In the genomic region with DNA sequence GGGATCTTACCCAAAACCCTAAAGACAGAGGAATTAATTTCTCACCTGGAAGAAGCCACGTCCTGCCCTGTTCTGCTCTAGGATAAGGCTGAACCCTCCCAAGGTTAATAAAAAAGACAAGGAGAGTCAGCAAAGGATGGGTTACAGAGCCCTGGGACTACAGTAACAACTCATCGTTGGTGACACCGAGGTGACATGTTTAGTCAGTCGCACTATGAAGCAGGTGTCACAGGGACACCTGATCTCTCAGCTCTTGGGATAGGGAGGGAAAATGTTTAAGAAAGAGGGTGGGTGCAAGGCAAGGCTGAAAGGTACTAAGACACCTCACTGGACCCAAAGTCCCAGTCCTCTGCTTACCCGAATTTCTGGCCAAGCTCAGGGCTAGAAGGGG, we compare ENCODE assay signal across 8 cellular contexts. TPM values are rescaled to one million over a fixed set of nuclear protein-coding genes. Genes with fewer than 3 reads are reported as not detected.
A peak's percentile ranks its signal among the peaks of the same experiment; 100 is the strongest.
DNase-seq lines count a peak whose midpoint lies in the region; ATAC-seq and TF ChIP-seq lines count a peak whose summit lies in the region.

No MANE protein-coding gene starts in this region.

- H3K4me1 Mint-ChIP-seq in activated naive CD4-positive, alpha-beta T cell treated with anti-CD3 and anti-CD28 coated beads, Interleukin-2, amount 10 ng/mL, durations not matched to agents 7 days and 5 days: peaks cover 3% of the 10 kb centered on the region

- peak overlapping the region; percentile 62 for H3K4me3 Mint-ChIP-seq in activated naive CD4-positive, alpha-beta T cell treated with anti-CD3 and anti-CD28 coated beads, Interleukin-2, amount 10 ng/mL, durations not matched to agents 7 days and 5 days

- H3K27ac ChIP-seq in coronary artery (peak overlapping the region; percentile 91 to 95), mucosa of rectum (ENCODE audit: low read depth in 2 of 2, low read length in 2 of 2) (peak overlapping the region; percentile 32 to 59), vagina (peak overlapping the region; percentile 86)

- H3K36me3 ChIP-seq in mucosa of rectum (ENCODE audit: control insufficient read depth in 2 of 2, insufficient read depth in 2 of 2, low read length in 2 of 2) (no peaks in the 10 kb centered on the region), vagina (no peaks in the 10 kb centered on the region)

- peaks cover 3 to 21% of the 10 kb centered on the region in 2 donors for H3K4me1 ChIP-seq in mucosa of rectum (ENCODE audit: control insufficient read depth in 2 of 2, insufficient read depth in 2 of 2, low read length in 2 of 2)
- peaks cover 39% of the 10 kb centered on the region for H3K4me1 ChIP-seq in vagina

- no peaks in the 10 kb centered on the region for H3K9me3 ChIP-seq in mucosa of rectum (ENCODE audit: control insufficient read depth in 2 of 2, low read length in 2 of 2)
- H3K9me3 ChIP-seq in vagina: no peaks in the 10 kb centered on the region

- no peaks in the 10 kb centered on the region for H3K27me3 ChIP-seq in mucosa of rectum (ENCODE audit: control insufficient read depth in 2 of 2, insufficient read depth in 2 of 2, low read length in 2 of 2)
- H3K27me3 ChIP-seq in vagina: no peaks in the 10 kb centered on the region

- H3K27me3 Mint-ChIP-seq in activated naive CD4-positive, alpha-beta T cell treated with anti-CD3 and anti-CD28 coated beads, Interleukin-2, amount 10 ng/mL, durations not matched to agents 7 days and 5 days: peaks cover 19% of the 10 kb centered on the region

- intact Hi-C loops in vagina (cut with DNase I): no loop called here

- H3K9me3 Mint-ChIP-seq in activated naive CD4-positive, alpha-beta T cell treated with anti-CD3 and anti-CD28 coated beads, Interleukin-2, amount 10 ng/mL, durations not matched to agents 7 days and 5 days: no peaks in the 10 kb centered on the region

- no peaks in the 10 kb centered on the region for H3K36me3 Mint-ChIP-seq in activated naive CD4-positive, alpha-beta T cell treated with anti-CD3 and anti-CD28 coated beads, Interleukin-2, amount 10 ng/mL, durations not matched to agents 7 days and 5 days

- CTCF ChIA-PET in activated naive CD4-positive, alpha-beta T cell treated with anti-CD3 and anti-CD28 coated beads, Interleukin-2, amount 10 ng/mL, durations not matched to agents 7 days and 5 days (lab: Charles Lee): no interaction called here

- no peak for ATAC-seq in GM18520 (IDR thresholded peaks at IDR 0.05; ENCODE audit: unreplicated experiment)
- no peak for ATAC-seq in GM21360 (IDR thresholded peaks at IDR 0.05; ENCODE audit: unreplicated experiment)

- no peak overlapping the region for H3K27ac Mint-ChIP-seq in activated naive CD4-positive, alpha-beta T cell treated with anti-CD3 and anti-CD28 coated beads, Interleukin-2, amount 10 ng/mL, durations not matched to agents 7 days and 5 days

- TF ChIP-seq CTCF in coronary artery (IDR thresholded peaks at IDR 0.05): no peak
- TF ChIP-seq CTCF in vagina (IDR thresholded peaks at IDR 0.05): no peak

- H3K4me3 ChIP-seq in coronary artery (peak overlapping the region; percentile 95), mucosa of rectum (ENCODE audit: low read length in 2 of 2) (peak overlapping the region; percentile 69 to 75), vagina (peak overlapping the region; percentile 69 to 73)

- H3K9ac ChIP-seq in mucosa of rectum (ENCODE audit: low read depth in 1 of 2, low read length in 2 of 2): peak overlapping the region; percentile 58 to 66

- no peak for DNase-seq in activated naive CD4-positive, alpha-beta T cell treated with anti-CD3 and anti-CD28 coated beads, Interleukin-2, amount 10 ng/mL, durations not matched to agents 7 days and 5 days
- no peak for DNase-seq in activated naive CD4-positive, alpha-beta T cell (lab: John Stamatoyannopoulos, UW)
- DNase-seq in coronary artery (ENCODE audit: low spot score) (no peak), vagina (ENCODE audit: extremely low spot score in 2 of 2) (no peak), NCI-H2107 treated with DMSO at 0.1 percent for 48 hours (lab: John Stamatoyannopoulos, UW; ENCODE audit: unreplicated experiment) (no peak)

- no peak for TF ChIP-seq POLR2A in vagina (IDR thresholded peaks at IDR 0.05)

RNA-seq across cellular contexts. Expression of a gene that starts 0.6 kb away (rescaled TPM):
- 14.7 TPM for total RNA-seq in vagina
